In genomic region chr18:76459687-76460350, GRCh38 we compare ENCODE assay signal across 9 cellular contexts. TPM values are rescaled to one million over a fixed set of nuclear protein-coding genes. Genes with fewer than 3 reads are reported as not detected.
DNase-seq lines count a peak whose midpoint lies in the region; ATAC-seq and TF ChIP-seq lines count a peak whose summit lies in the region.
"Had no signal": no experiment of that assay in that cellular context is flagged by ENCODE, and none has a peak within 500 bp of the region (broad histone marks: within the 10 kb centered on the region; RNA-seq: fewer than 3 reads in every experiment).

No MANE protein-coding gene starts in this region.

- H3K27ac Mint-ChIP-seq in activated naive CD8-positive, alpha-beta T cell treated with anti-CD3 and anti-CD28 coated beads for 36 hours, result no peak overlapping the region
- H3K27ac Mint-ChIP-seq: activated B cell treated with CpG ODN at 0.5 μM for 24 hours had no signal

- H3K4me3 Mint-ChIP-seq in activated naive CD8-positive, alpha-beta T cell treated with anti-CD3 and anti-CD28 coated beads for 36 hours, result no peak overlapping the region
- H3K4me3 Mint-ChIP-seq: activated B cell treated with CpG ODN at 0.5 μM for 24 hours had no signal

- no peak for TF ChIP-seq POLR2A in gastrocnemius medialis (IDR thresholded peaks at IDR 0.05)

- H3K4me1 Mint-ChIP-seq in activated naive CD8-positive, alpha-beta T cell treated with anti-CD3 and anti-CD28 coated beads for 36 hours, result peaks cover 24% of the 10 kb centered on the region

- H3K27ac ChIP-seq in left ventricle myocardium inferior (replicated peaks) (peak overlapping the region; percentile 61), gastrocnemius medialis (peak overlapping the region; percentile 73 to 86 (median 78))

- peak; percentile 10 for DNase-seq in GM20000 (ENCODE audit: low spot score)
- DNase-seq in amniotic stem cell (lab: John Stamatoyannopoulos, UW), result peak; percentile 98
- DNase-seq in left ventricle myocardium inferior, result no peak
- peak in 1 of 2 donors; percentile 51 for DNase-seq in gastrocnemius medialis
- no peak for DNase-seq in activated naive CD8-positive, alpha-beta T cell treated with anti-CD3 and anti-CD28 coated beads for 36 hours
- DNase-seq: activated B cell treated with CpG ODN at 0.5 μM for 24 hours had no signal

- H3K9me3 Mint-ChIP-seq in activated naive CD8-positive, alpha-beta T cell treated with anti-CD3 and anti-CD28 coated beads for 36 hours, result no peaks in the 10 kb centered on the region
- H3K9me3 Mint-ChIP-seq: activated B cell treated with CpG ODN at 0.5 μM for 24 hours had no signal

- no peaks in the 10 kb centered on the region for H3K36me3 Mint-ChIP-seq in activated naive CD8-positive, alpha-beta T cell treated with anti-CD3 and anti-CD28 coated beads for 36 hours

- TF ChIP-seq CTCF in GM20000 (IDR thresholded peaks at IDR 0.05; ENCODE audit: extremely low read depth, missing control alignments) (no peak), left ventricle myocardium inferior (IDR thresholded peaks at IDR 0.05; ENCODE audit: borderline replicate concordance) (no peak), gastrocnemius medialis (IDR thresholded peaks at IDR 0.05 in 4 of 5, conservative IDR thresholded peaks at IDR 0.05 in 1 of 5) (no peak)

- H3K9me3 ChIP-seq in left ventricle myocardium inferior (replicated peaks) (no peaks in the 10 kb centered on the region), gastrocnemius medialis (no peaks in the 10 kb centered on the region)

- in situ Hi-C loops in gastrocnemius medialis (cut with MboI; ENCODE audit: low sequenced_read_pairs in 4 of 4), result no loop called here

- peak; percentile 42 to 53 for ATAC-seq in gastrocnemius medialis
- ATAC-seq in HG02623 (IDR thresholded peaks at IDR 0.05; ENCODE audit: unreplicated experiment), result no peak
- ATAC-seq in GM18868 (IDR thresholded peaks at IDR 0.05; ENCODE audit: unreplicated experiment), result no peak
- no peak for ATAC-seq in GM21723 (IDR thresholded peaks at IDR 0.05; ENCODE audit: unreplicated experiment)

- H3K4me3 ChIP-seq in left ventricle myocardium inferior (peak overlapping the region; percentile 44), gastrocnemius medialis (peak overlapping the region; percentile 24 to 37 (median 34))

- H3K27me3 Mint-ChIP-seq in activated naive CD8-positive, alpha-beta T cell treated with anti-CD3 and anti-CD28 coated beads for 36 hours, result no peaks in the 10 kb centered on the region
- H3K27me3 Mint-ChIP-seq: activated B cell treated with CpG ODN at 0.5 μM for 24 hours had no signal

- intact Hi-C loops in left ventricle myocardium inferior (cut with micrococcal nuclease) (no loop called here), gastrocnemius medialis (cut with DNase I; ENCODE audit: low total_unique reads) (loop anchor here (10.0 kb wide), 2 partner anchors 665 to 1255 kb away; partner anchors contain the start of gene PTGR3)

- H3K36me3 ChIP-seq in left ventricle myocardium inferior, result peaks cover 7% of the 10 kb centered on the region
- H3K36me3 ChIP-seq in gastrocnemius medialis, result no peaks in the 10 kb centered on the region

- H3K27me3 ChIP-seq in left ventricle myocardium inferior (ENCODE audit: low read depth) (no peaks in the 10 kb centered on the region), gastrocnemius medialis (no peaks in the 10 kb centered on the region)

- H3K4me1 ChIP-seq in left ventricle myocardium inferior, result peaks cover 40% of the 10 kb centered on the region
- peaks cover 45 to 47% of the 10 kb centered on the region in 2 donors for H3K4me1 ChIP-seq in gastrocnemius medialis

RNA-seq across cellular contexts. Expression of gene ZNF516, which starts 35.2 kb away (rescaled TPM):
- total RNA-seq in left ventricle myocardium inferior (11.5 TPM), gastrocnemius medialis (10 to 100 TPM in 3 of 4 donors, 1 to 10 TPM in 1; 8.4 to 19.3 (median 12.4) TPM)
- 1 to 10 TPM; 6.5 to 8.6 TPM for total RNA-seq in activated naive CD8-positive, alpha-beta T cell treated with anti-CD3 and anti-CD28 coated beads for 36 hours

Comparison
In these comparisons a context has a peak if more than half of its experiments do, and no peak if none do; other contexts are left out.
1. DNase-seq: peak in GM20000 (single experiment) and amniotic stem cell (single experiment); none in left ventricle myocardium inferior (single experiment) and activated naive CD8-positive, alpha-beta T cell treated with anti-CD3 and anti-CD28 coated beads for 36 hours (single experiment).
2. ATAC-seq: peak in gastrocnemius medialis (2 of 2); none in HG02623 (single experiment), GM18868 (single experiment) and GM21723 (single experiment).